ENCODE assay signal across 1 cellular context in genomic region chr17:13429201-13429600, GRCh38.
A peak's percentile ranks its signal among the peaks of the same experiment; 100 is the strongest.
TF ChIP-seq lines count a peak whose summit lies in the region.

No MANE protein-coding gene starts in this region.

TF ChIP-seq in SK-N-SH, 30 proteins besides CTCF, POLR2A, EP300 and RAD21 (continued from another document):
- TF ChIP-seq GATA2 (CRISPR knock-in tag; IDR thresholded peaks at IDR 0.05) = peak; percentile 79
- no peak for TF ChIP-seq FOXM1 (IDR thresholded peaks at IDR 0.05; ENCODE audit: low read depth)
- TF ChIP-seq ELF1 (IDR thresholded peaks at IDR 0.05) = no peak
- TF ChIP-seq TEAD4 (IDR thresholded peaks at IDR 0.05; ENCODE audit: borderline replicate concordance, insufficient read depth) = peak; percentile 69; the same call in 1 of the 2 replicates
- TF ChIP-seq MEF2A (IDR thresholded peaks at IDR 0.05; ENCODE audit: borderline replicate concordance, low read depth) = 0 out of 2 replicates have a peak, but pooled peaks have one; percentile 8
- peak; percentile 90 for TF ChIP-seq RCOR1 (IDR thresholded peaks at IDR 0.05; ENCODE audit: low read length)
- TF ChIP-seq USF1 (IDR thresholded peaks at IDR 0.05; ENCODE audit: borderline replicate concordance, low read depth) = 0 out of 2 replicates have a peak, but pooled peaks have one; percentile 11
- no peak for TF ChIP-seq FOXJ3 (CRISPR knock-in tag; IDR thresholded peaks at IDR 0.05)
- peak; percentile 88 for TF ChIP-seq RXRA (IDR thresholded peaks at IDR 0.05; ENCODE audit: borderline replicate concordance, low read depth)
- peak; percentile 66; the same call in 1 of the 2 replicates for TF ChIP-seq POLR2AphosphoS5 (IDR thresholded peaks at IDR 0.05; ENCODE audit: low read depth, low read length)
- TF ChIP-seq TCF12 (IDR thresholded peaks at IDR 0.05) = peak; percentile 95
- TF ChIP-seq RFX5 (IDR thresholded peaks at IDR 0.05; ENCODE audit: low read length) = 0 out of 2 replicates have a peak, but pooled peaks have one; percentile 13
- no peak for TF ChIP-seq NRF1 (IDR thresholded peaks at IDR 0.05; ENCODE audit: low read depth, low read length)
- TF ChIP-seq MAX (IDR thresholded peaks at IDR 0.05; ENCODE audit: low read depth) = 0 out of 2 replicates have a peak, but pooled peaks have one; percentile 49
- peak; percentile 70 for TF ChIP-seq NFIC (IDR thresholded peaks at IDR 0.05; ENCODE audit: borderline replicate concordance)
- TF ChIP-seq CHD2 (IDR thresholded peaks at IDR 0.05; ENCODE audit: low read length, partially characterized antibody) = peak; percentile 77
- TF ChIP-seq PBX3 (IDR thresholded peaks at IDR 0.05) = peak; percentile 65
- peak; percentile 39; the same call in 1 of the 2 replicates for TF ChIP-seq SMC3 (IDR thresholded peaks at IDR 0.05; ENCODE audit: low read depth, low read length)
- TF ChIP-seq YY1 (IDR thresholded peaks at IDR 0.05; ENCODE audit: low read depth) = no peak
- TF ChIP-seq REST (IDR thresholded peaks at IDR 0.05; ENCODE audit: low read depth, low read length) = peak; percentile 12; the same call in 1 of the 2 replicates
- TF ChIP-seq TAF1 (IDR thresholded peaks at IDR 0.05; ENCODE audit: borderline replicate concordance, low read depth, low read length) = no peak
